Comparison of ENCODE assay signal across 1 cellular context in genomic region chr9:94843089-94843488, GRCh38.
TF ChIP-seq lines count a peak whose summit lies in the region.

No MANE protein-coding gene starts in this region.

TF ChIP-seq in HepG2, 621 proteins besides CTCF, POLR2A, EP300 and RAD21 (continued from another document):
- TF ChIP-seq, protein P1, sequence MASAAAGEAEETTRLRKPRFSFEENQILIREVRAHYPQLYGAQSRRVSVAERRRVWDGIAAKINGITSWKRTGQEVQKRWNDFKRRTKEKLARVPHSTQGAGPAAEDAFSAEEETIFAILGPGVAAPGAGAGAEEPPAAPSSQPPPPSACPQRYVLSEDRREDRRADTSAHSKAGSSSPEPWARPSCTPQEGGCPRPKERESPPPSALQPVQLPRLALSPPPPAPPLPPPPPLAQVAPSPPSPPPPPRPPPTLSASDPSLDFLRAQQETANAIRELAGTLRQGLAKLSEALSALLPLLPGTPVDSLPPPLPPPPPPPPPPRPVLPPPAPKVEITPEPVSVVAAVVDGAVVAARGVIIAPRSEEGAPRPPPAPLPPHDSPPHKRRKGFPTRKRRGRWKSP (CRISPR knock-in tag; IDR thresholded peaks at IDR 0.05): no peak
- no peak for TF ChIP-seq ZNF790 (CRISPR knock-in tag; IDR thresholded peaks at IDR 0.05; ENCODE audit: borderline replicate concordance)
- TF ChIP-seq RARG (CRISPR knock-in tag; IDR thresholded peaks at IDR 0.05; ENCODE audit: low read depth): no peak
- TF ChIP-seq, protein P2, sequence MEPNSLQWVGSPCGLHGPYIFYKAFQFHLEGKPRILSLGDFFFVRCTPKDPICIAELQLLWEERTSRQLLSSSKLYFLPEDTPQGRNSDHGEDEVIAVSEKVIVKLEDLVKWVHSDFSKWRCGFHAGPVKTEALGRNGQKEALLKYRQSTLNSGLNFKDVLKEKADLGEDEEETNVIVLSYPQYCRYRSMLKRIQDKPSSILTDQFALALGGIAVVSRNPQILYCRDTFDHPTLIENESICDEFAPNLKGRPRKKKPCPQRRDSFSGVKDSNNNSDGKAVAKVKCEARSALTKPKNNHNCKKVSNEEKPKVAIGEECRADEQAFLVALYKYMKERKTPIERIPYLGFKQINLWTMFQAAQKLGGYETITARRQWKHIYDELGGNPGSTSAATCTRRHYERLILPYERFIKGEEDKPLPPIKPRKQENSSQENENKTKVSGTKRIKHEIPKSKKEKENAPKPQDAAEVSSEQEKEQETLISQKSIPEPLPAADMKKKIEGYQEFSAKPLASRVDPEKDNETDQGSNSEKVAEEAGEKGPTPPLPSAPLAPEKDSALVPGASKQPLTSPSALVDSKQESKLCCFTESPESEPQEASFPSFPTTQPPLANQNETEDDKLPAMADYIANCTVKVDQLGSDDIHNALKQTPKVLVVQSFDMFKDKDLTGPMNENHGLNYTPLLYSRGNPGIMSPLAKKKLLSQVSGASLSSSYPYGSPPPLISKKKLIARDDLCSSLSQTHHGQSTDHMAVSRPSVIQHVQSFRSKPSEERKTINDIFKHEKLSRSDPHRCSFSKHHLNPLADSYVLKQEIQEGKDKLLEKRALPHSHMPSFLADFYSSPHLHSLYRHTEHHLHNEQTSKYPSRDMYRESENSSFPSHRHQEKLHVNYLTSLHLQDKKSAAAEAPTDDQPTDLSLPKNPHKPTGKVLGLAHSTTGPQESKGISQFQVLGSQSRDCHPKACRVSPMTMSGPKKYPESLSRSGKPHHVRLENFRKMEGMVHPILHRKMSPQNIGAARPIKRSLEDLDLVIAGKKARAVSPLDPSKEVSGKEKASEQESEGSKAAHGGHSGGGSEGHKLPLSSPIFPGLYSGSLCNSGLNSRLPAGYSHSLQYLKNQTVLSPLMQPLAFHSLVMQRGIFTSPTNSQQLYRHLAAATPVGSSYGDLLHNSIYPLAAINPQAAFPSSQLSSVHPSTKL (CRISPR knock-in tag; IDR thresholded peaks at IDR 0.05): 0 out of 2 replicates have a peak, but pooled peaks have one; percentile 26
- peak; percentile 28; the same call in 1 of the 2 replicates for TF ChIP-seq ZFX (CRISPR knock-in tag; IDR thresholded peaks at IDR 0.05; ENCODE audit: low read depth)
- TF ChIP-seq NKX3-1 (CRISPR knock-in tag; IDR thresholded peaks at IDR 0.05): no peak
- TF ChIP-seq ARNT2 (CRISPR knock-in tag; IDR thresholded peaks at IDR 0.05; ENCODE audit: low read depth): no peak
- no peak for TF ChIP-seq ZFP37 (CRISPR knock-in tag; IDR thresholded peaks at IDR 0.05; ENCODE audit: borderline replicate concordance)
- peak; percentile 25; the same call in 1 of the 2 replicates for TF ChIP-seq HNF4A (CRISPR knock-in tag; IDR thresholded peaks at IDR 0.05)
- TF ChIP-seq ZNF781 (CRISPR knock-in tag; IDR thresholded peaks at IDR 0.05; ENCODE audit: borderline replicate concordance, not compliant biosample characterization): no peak
- TF ChIP-seq CENPX (CRISPR knock-in tag; IDR thresholded peaks at IDR 0.05): no peak
- no peak for TF ChIP-seq ZNF703 (CRISPR knock-in tag; IDR thresholded peaks at IDR 0.05; ENCODE audit: borderline replicate concordance)
- TF ChIP-seq ZSCAN20 (CRISPR knock-in tag; IDR thresholded peaks at IDR 0.05; ENCODE audit: borderline replicate concordance): no peak
- no peak for TF ChIP-seq NFYB (CRISPR knock-in tag; IDR thresholded peaks at IDR 0.05)
- TF ChIP-seq, protein P3, sequence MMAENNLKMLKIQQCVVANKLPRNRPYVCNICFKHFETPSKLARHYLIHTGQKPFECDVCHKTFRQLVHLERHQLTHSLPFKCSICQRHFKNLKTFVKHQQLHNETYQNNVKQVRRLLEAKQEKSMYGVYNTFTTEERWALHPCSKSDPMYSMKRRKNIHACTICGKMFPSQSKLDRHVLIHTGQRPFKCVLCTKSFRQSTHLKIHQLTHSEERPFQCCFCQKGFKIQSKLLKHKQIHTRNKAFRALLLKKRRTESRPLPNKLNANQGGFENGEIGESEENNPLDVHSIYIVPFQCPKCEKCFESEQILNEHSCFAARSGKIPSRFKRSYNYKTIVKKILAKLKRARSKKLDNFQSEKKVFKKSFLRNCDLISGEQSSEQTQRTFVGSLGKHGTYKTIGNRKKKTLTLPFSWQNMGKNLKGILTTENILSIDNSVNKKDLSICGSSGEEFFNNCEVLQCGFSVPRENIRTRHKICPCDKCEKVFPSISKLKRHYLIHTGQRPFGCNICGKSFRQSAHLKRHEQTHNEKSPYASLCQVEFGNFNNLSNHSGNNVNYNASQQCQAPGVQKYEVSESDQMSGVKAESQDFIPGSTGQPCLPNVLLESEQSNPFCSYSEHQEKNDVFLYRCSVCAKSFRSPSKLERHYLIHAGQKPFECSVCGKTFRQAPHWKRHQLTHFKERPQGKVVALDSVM (CRISPR knock-in tag; IDR thresholded peaks at IDR 0.05): peak; percentile 37; the same call in 1 of the 2 replicates
- no peak for TF ChIP-seq ZNF782 (CRISPR knock-in tag; IDR thresholded peaks at IDR 0.05; ENCODE audit: borderline replicate concordance)
- peak; percentile 57 for TF ChIP-seq TEAD3 (CRISPR knock-in tag; optimal IDR thresholded peaks at IDR 0.05; ENCODE audit: borderline replicate concordance)
- TF ChIP-seq CCDC6 (CRISPR knock-in tag; IDR thresholded peaks at IDR 0.05): no peak
- 0 out of 2 replicates have a peak, but pooled peaks have one; percentile 19 for TF ChIP-seq SOX5 (CRISPR knock-in tag; IDR thresholded peaks at IDR 0.05; ENCODE audit: borderline replicate concordance)
- TF ChIP-seq, protein P4, sequence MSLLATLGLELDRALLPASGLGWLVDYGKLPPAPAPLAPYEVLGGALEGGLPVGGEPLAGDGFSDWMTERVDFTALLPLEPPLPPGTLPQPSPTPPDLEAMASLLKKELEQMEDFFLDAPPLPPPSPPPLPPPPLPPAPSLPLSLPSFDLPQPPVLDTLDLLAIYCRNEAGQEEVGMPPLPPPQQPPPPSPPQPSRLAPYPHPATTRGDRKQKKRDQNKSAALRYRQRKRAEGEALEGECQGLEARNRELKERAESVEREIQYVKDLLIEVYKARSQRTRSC (CRISPR knock-in tag; IDR thresholded peaks at IDR 0.05; ENCODE audit: low read depth): no peak
- no peak for TF ChIP-seq RFX3 (CRISPR knock-in tag; IDR thresholded peaks at IDR 0.05)
- no peak for TF ChIP-seq TBL1XR1 (IDR thresholded peaks at IDR 0.05; ENCODE audit: borderline replicate concordance, low read length, partially characterized antibody)
- 0 out of 2 replicates have a peak, but pooled peaks have one; percentile 25 for TF ChIP-seq ELF1 (CRISPR knock-in tag; IDR thresholded peaks at IDR 0.05)
- TF ChIP-seq FOXA1 (IDR thresholded peaks at IDR 0.05): no peak
- TF ChIP-seq FOXA1 (CRISPR knock-in tag; IDR thresholded peaks at IDR 0.05): peak; percentile 49; the same call in 1 of the 2 replicates
- 0 out of 2 replicates have a peak, but pooled peaks have one; percentile 30 for TF ChIP-seq ZMYM3 (CRISPR knock-in tag; IDR thresholded peaks at IDR 0.05)
- no peak for TF ChIP-seq NFE2L1 (CRISPR knock-in tag; IDR thresholded peaks at IDR 0.05; ENCODE audit: borderline replicate concordance)
- TF ChIP-seq NFATC3 (CRISPR knock-in tag; IDR thresholded peaks at IDR 0.05): no peak
- no peak for TF ChIP-seq GTF2F1 (IDR thresholded peaks at IDR 0.05; ENCODE audit: low read length)
- no peak for TF ChIP-seq ZNF841 (CRISPR knock-in tag; IDR thresholded peaks at IDR 0.05; ENCODE audit: borderline replicate concordance)
- no peak for TF ChIP-seq ZGPAT (CRISPR knock-in tag; IDR thresholded peaks at IDR 0.05)
- TF ChIP-seq, protein P5, sequence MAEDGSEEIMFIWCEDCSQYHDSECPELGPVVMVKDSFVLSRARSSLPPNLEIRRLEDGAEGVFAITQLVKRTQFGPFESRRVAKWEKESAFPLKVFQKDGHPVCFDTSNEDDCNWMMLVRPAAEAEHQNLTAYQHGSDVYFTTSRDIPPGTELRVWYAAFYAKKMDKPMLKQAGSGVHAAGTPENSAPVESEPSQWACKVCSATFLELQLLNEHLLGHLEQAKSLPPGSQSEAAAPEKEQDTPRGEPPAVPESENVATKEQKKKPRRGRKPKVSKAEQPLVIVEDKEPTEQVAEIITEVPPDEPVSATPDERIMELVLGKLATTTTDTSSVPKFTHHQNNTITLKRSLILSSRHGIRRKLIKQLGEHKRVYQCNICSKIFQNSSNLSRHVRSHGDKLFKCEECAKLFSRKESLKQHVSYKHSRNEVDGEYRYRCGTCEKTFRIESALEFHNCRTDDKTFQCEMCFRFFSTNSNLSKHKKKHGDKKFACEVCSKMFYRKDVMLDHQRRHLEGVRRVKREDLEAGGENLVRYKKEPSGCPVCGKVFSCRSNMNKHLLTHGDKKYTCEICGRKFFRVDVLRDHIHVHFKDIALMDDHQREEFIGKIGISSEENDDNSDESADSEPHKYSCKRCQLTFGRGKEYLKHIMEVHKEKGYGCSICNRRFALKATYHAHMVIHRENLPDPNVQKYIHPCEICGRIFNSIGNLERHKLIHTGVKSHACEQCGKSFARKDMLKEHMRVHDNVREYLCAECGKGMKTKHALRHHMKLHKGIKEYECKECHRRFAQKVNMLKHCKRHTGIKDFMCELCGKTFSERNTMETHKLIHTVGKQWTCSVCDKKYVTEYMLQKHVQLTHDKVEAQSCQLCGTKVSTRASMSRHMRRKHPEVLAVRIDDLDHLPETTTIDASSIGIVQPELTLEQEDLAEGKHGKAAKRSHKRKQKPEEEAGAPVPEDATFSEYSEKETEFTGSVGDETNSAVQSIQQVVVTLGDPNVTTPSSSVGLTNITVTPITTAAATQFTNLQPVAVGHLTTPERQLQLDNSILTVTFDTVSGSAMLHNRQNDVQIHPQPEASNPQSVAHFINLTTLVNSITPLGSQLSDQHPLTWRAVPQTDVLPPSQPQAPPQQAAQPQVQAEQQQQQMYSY (CRISPR knock-in tag; IDR thresholded peaks at IDR 0.05): peak; percentile 37; the same call in 1 of the 2 replicates
- TF ChIP-seq FOXK1 (CRISPR knock-in tag; IDR thresholded peaks at IDR 0.05; ENCODE audit: borderline replicate concordance, low read depth): peak; percentile 34; the same call in 1 of the 2 replicates
- TF ChIP-seq GABPA (IDR thresholded peaks at IDR 0.05; ENCODE audit: low read depth, low read length): no peak
- no peak for TF ChIP-seq GABPA (CRISPR knock-in tag; IDR thresholded peaks at IDR 0.05; ENCODE audit: low read depth)
- TF ChIP-seq, protein P6, sequence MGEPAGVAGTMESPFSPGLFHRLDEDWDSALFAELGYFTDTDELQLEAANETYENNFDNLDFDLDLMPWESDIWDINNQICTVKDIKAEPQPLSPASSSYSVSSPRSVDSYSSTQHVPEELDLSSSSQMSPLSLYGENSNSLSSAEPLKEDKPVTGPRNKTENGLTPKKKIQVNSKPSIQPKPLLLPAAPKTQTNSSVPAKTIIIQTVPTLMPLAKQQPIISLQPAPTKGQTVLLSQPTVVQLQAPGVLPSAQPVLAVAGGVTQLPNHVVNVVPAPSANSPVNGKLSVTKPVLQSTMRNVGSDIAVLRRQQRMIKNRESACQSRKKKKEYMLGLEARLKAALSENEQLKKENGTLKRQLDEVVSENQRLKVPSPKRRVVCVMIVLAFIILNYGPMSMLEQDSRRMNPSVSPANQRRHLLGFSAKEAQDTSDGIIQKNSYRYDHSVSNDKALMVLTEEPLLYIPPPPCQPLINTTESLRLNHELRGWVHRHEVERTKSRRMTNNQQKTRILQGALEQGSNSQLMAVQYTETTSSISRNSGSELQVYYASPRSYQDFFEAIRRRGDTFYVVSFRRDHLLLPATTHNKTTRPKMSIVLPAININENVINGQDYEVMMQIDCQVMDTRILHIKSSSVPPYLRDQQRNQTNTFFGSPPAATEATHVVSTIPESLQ (CRISPR knock-in tag; conservative IDR thresholded peaks at IDR 0.05): no peak
